ENCODE assay signal across 1 cellular context in genomic region chr17:82428546-82428945, GRCh38.
TF ChIP-seq lines count a peak whose summit lies in the region.

No MANE protein-coding gene starts in this region.

TF ChIP-seq in HepG2, 621 proteins besides CTCF, POLR2A, EP300 and RAD21:
- TF ChIP-seq ZNF281 (CRISPR knock-in tag; IDR thresholded peaks at IDR 0.05; ENCODE audit: borderline replicate concordance): no peak
- TF ChIP-seq PBX3 (CRISPR knock-in tag; IDR thresholded peaks at IDR 0.05; ENCODE audit: borderline replicate concordance): no peak
- TF ChIP-seq DR1 (CRISPR knock-in tag; IDR thresholded peaks at IDR 0.05): 0 out of 2 replicates have a peak, but pooled peaks have one; percentile 27
